In genomic region chr18:48887905-48888531, GRCh38 we compare ENCODE assay signal across 1 cellular context.
TF ChIP-seq lines count a peak whose summit lies in the region.

No MANE protein-coding gene starts in this region.

TF ChIP-seq in HepG2, 621 proteins besides CTCF, POLR2A, EP300 and RAD21:
- TF ChIP-seq GTF3A (CRISPR knock-in tag; conservative IDR thresholded peaks at IDR 0.05) (no peak), ZNF547 (CRISPR knock-in tag; IDR thresholded peaks at IDR 0.05) (no peak), TEAD3 (CRISPR knock-in tag; optimal IDR thresholded peaks at IDR 0.05; ENCODE audit: borderline replicate concordance) (no peak), KDM2A (CRISPR knock-in tag; IDR thresholded peaks at IDR 0.05; ENCODE audit: borderline replicate concordance, low read depth) (no peak), TFAP4 (IDR thresholded peaks at IDR 0.05; ENCODE audit: borderline replicate concordance, low read depth) (no peak), ZNF335 (CRISPR knock-in tag; IDR thresholded peaks at IDR 0.05) (no peak), ZNF350 (CRISPR knock-in tag; IDR thresholded peaks at IDR 0.05; ENCODE audit: borderline replicate concordance, low read depth) (no peak), MED13 (CRISPR knock-in tag; IDR thresholded peaks at IDR 0.05) (no peak)
TF ChIP-seq in HepG2: peak in this region for 0.
